In genomic region chr2:71686781-71687180, GRCh38 we compare ENCODE assay signal across 12 cellular contexts.
DNase-seq lines count a peak whose midpoint lies in the region; ATAC-seq and TF ChIP-seq lines count a peak whose summit lies in the region.
"Had no signal": no experiment of that assay in that cellular context is flagged by ENCODE, and none has a peak within 500 bp of the region (broad histone marks: within the 10 kb centered on the region; RNA-seq: fewer than 3 reads in every experiment).

No MANE protein-coding gene starts in this region.

- H3K27me3 ChIP-seq in osteoblast (ENCODE audit: insufficient read depth, low read length) (peaks cover 17% of the 10 kb centered on the region), upper lobe of right lung (no peaks in the 10 kb centered on the region)

- no peaks in the 10 kb centered on the region for H4K20me1 ChIP-seq in osteoblast (ENCODE audit: insufficient read depth, low read length)

- intact Hi-C loops in upper lobe of right lung (cut with DNase I): loop anchor here (10.0 kb wide), 1 partner anchor 1268 kb away; no protein-coding TSS in a partner anchor

- H3K36me3 ChIP-seq in osteoblast (ENCODE audit: insufficient read depth, low read length) (no peaks in the 10 kb centered on the region), upper lobe of right lung (no peaks in the 10 kb centered on the region)

- no peak overlapping the region for H3K4me3 ChIP-seq in osteoblast (ENCODE audit: insufficient read depth, low read length)
- H3K4me3 ChIP-seq in upper lobe of right lung: no peak overlapping the region
- H3K4me3 ChIP-seq: GM12878, GM23338 had no signal

- no peaks in the 10 kb centered on the region for H3K79me2 ChIP-seq in osteoblast (ENCODE audit: insufficient read depth, low read length)

- H3K9me3 ChIP-seq in osteoblast (ENCODE audit: low read depth, low read length): no peaks in the 10 kb centered on the region
- no peaks in the 10 kb centered on the region for H3K9me3 ChIP-seq in upper lobe of right lung

- H3K4me1 ChIP-seq in osteoblast (ENCODE audit: insufficient read depth, low read length) (no peaks in the 10 kb centered on the region), upper lobe of right lung (no peaks in the 10 kb centered on the region)

- ATAC-seq in upper lobe of right lung: no peak
- ATAC-seq in HG03342 (IDR thresholded peaks at IDR 0.05; ENCODE audit: unreplicated experiment): no peak
- ATAC-seq: GM12878, GM23338 had no signal

- H3K4me2 ChIP-seq in osteoblast (ENCODE audit: insufficient read depth, low read length): no peak overlapping the region
- H3K4me2 ChIP-seq: GM23338 had no signal

- TF ChIP-seq CTCF in osteoblast (IDR thresholded peaks at IDR 0.05; ENCODE audit: extremely low read depth, low read depth, low read length) (no peak), upper lobe of right lung (IDR thresholded peaks at IDR 0.05) (no peak)

- H3K27ac ChIP-seq in angular gyrus (ENCODE audit: low read depth, low read length) (peak overlapping the region; percentile 52), osteoblast (ENCODE audit: low read depth, low read length) (no peak overlapping the region), upper lobe of right lung (no peak overlapping the region)
- H3K27ac ChIP-seq: 22Rv1 had no signal

- peak; percentile 1 for DNase-seq in activated naive CD4-positive, alpha-beta T cell treated with anti-CD3 and anti-CD28 coated beads, Interleukin-2, amount 50 U/mL, for 16 hours
- no peak for DNase-seq in activated naive CD4-positive, alpha-beta T cell (lab: John Stamatoyannopoulos, UW)
- DNase-seq in osteoblast (ENCODE audit: insufficient read length, low spot score, missing footprints) (peak; percentile 43), upper lobe of right lung (peak; percentile 36), hepatic stellate cell (ENCODE audit: low spot score) (no peak)
- DNase-seq: DMS53, H7 had no signal

- H2AFZ ChIP-seq in osteoblast (ENCODE audit: low read length): no peak overlapping the region
- H2AFZ ChIP-seq: GM23338 had no signal

Comparison
In these comparisons a context has a peak if more than half of its experiments do, and no peak if none do; other contexts are left out.
1. DNase-seq: peak in activated naive CD4-positive, alpha-beta T cell treated with anti-CD3 and anti-CD28 coated beads, Interleukin-2, amount 50 U/mL, for 16 hours (single experiment), osteoblast (single experiment) and upper lobe of right lung (single experiment); none in activated naive CD4-positive, alpha-beta T cell (0 of 4) and hepatic stellate cell (single experiment).